15 cellular contexts compared by ENCODE assay signal in genomic region chr7:115585015-115585655, GRCh38.
A peak's percentile ranks its signal among the peaks of the same experiment; 100 is the strongest.
DNase-seq lines count a peak whose midpoint lies in the region; ATAC-seq, FAIRE-seq and TF ChIP-seq lines count a peak whose summit lies in the region.
"Had no signal": no experiment of that assay in that cellular context is flagged by ENCODE, and none has a peak within 500 bp of the region (broad histone marks: within the 10 kb centered on the region; RNA-seq: fewer than 3 reads in every experiment).

No MANE protein-coding gene starts in this region.

- no peaks in the 10 kb centered on the region for H3K27me3 Mint-ChIP-seq in astrocyte (ENCODE audit: low read depth, unreplicated experiment)
- H3K27me3 Mint-ChIP-seq: CD4-positive, alpha-beta T cell had no signal

- POLR2A ChIA-PET in IMR-90 (lab: Charles Lee; ENCODE audit: unreplicated experiment), result no interaction called here

- no peaks in the 10 kb centered on the region for H4K20me1 ChIP-seq in IMR-90 (ENCODE audit: insufficient read depth, low read length)
- no peaks in the 10 kb centered on the region for H4K20me1 ChIP-seq in astrocyte (ENCODE audit: insufficient read depth, low read length)

- peak overlapping the region; percentile 42 for H2AK9ac ChIP-seq in IMR-90 (replicated peaks; ENCODE audit: low read depth, low read length, poor library complexity)

- intact Hi-C loops in IMR-90 (cut with micrococcal nuclease) (no loop called here), lower leg skin (cut with DNase I; ENCODE audit: low total_unique reads) (no loop called here)

- peak; percentile 25 to 52 (median 46) for DNase-seq in NCI-H1417 (lab: John Stamatoyannopoulos, UW)
- DNase-seq in NCI-H1417 treated with DMSO at 0.1 percent for 48 hours (lab: John Stamatoyannopoulos, UW), result no peak
- DNase-seq in IMR-90, result peak; percentile 29
- DNase-seq in astrocyte (ENCODE audit: low read depth), result peak; percentile 4
- DNase-seq in mesendoderm, result peak; percentile 11
- DNase-seq in lower leg skin (ENCODE audit: low spot score in 2 of 2), result no peak
- DNase-seq in activated CD4-positive, alpha-beta T cell treated with anti-CD3 and anti-CD28 coated beads for 4 hours, result no peak
- DNase-seq: activated gamma-delta T cell treated with Interleukin-2 at 50 U/mL for 16 hours; CD4-positive, alpha-beta T cell; dorsolateral prefrontal cortex; NCI-H2227 treated with DMSO at 0.1 percent for 48 hours had no signal

- ATAC-seq in IMR-90 (ENCODE audit: low read depth) (no peak), HG02852 (IDR thresholded peaks at IDR 0.05; ENCODE audit: unreplicated experiment) (no peak)

- H3K27ac Mint-ChIP-seq in astrocyte (ENCODE audit: unreplicated experiment), result peak overlapping the region; percentile 95
- H3K27ac Mint-ChIP-seq: CD4-positive, alpha-beta T cell had no signal

- peak overlapping the region; percentile 62; the same call in 1 of the 2 replicates for H4K91ac ChIP-seq in IMR-90 (ENCODE audit: insufficient read depth, low read depth, low read length)

- H3K18ac ChIP-seq in IMR-90 (ENCODE audit: low read depth, low read length) (peak overlapping the region; percentile 96), mesendoderm (ENCODE audit: low read length) (peak overlapping the region; percentile 73)

- H3K4ac ChIP-seq in IMR-90 (ENCODE audit: low read depth, low read length), result peak overlapping the region; percentile 76
- H3K4ac ChIP-seq in mesendoderm (ENCODE audit: low read depth, low read length), result no peak overlapping the region

- H3K36me3 Mint-ChIP-seq in astrocyte (ENCODE audit: low read depth, unreplicated experiment), result no peaks in the 10 kb centered on the region
- H3K36me3 Mint-ChIP-seq: brain had no signal

- H3K23ac ChIP-seq in IMR-90 (ENCODE audit: low read depth, low read length), result no peak overlapping the region; the same call in 1 of the 2 replicates
- H3K23ac ChIP-seq in mesendoderm (ENCODE audit: low read length), result no peak overlapping the region

- dilution Hi-C loops in IMR-90 (cut with HindIII; ENCODE audit: low sequenced_read_pairs, unreplicated experiment), result no loop called here

- H2BK5ac ChIP-seq in IMR-90 (ENCODE audit: low read depth, low read length, poor library complexity, severe bottlenecking) (peak overlapping the region; percentile 83), mesendoderm (ENCODE audit: low read length) (no peak overlapping the region)

- H2AFZ ChIP-seq in IMR-90 (replicated peaks; ENCODE audit: low read length, poor library complexity) (peak overlapping the region; percentile 63), astrocyte (ENCODE audit: low read depth, low read length) (peak overlapping the region; percentile 61)

- H3K79me1 ChIP-seq in IMR-90 (ENCODE audit: low read depth in 1 of 2, low read length in 2 of 2) (no peaks in the 10 kb centered on the region), mesendoderm (ENCODE audit: low read length) (no peaks in the 10 kb centered on the region)

- H3K4me3 Mint-ChIP-seq in astrocyte (ENCODE audit: unreplicated experiment), result no peak overlapping the region
- H3K4me3 Mint-ChIP-seq: brain; CD4-positive, alpha-beta T cell had no signal

- no peak for TF ChIP-seq CTCF in IMR-90 (conservative IDR thresholded peaks at IDR 0.05; ENCODE audit: low read depth, low read length)
- no peak for TF ChIP-seq CTCF in astrocyte (IDR thresholded peaks at IDR 0.05; ENCODE audit: insufficient read depth, low read depth, low read length)
- no peak for TF ChIP-seq CTCF in lower leg skin (IDR thresholded peaks at IDR 0.05)

- peaks cover 8% of the 10 kb centered on the region for H3K9me3 Mint-ChIP-seq in astrocyte (ENCODE audit: unreplicated experiment)
- H3K9me3 Mint-ChIP-seq: CD4-positive, alpha-beta T cell had no signal

- CTCF ChIA-PET in IMR-90 (lab: Yijun Ruan, JAX), result no interaction called here

- TF ChIP-seq RAD21 in IMR-90 (IDR thresholded peaks at IDR 0.05; ENCODE audit: low read length), result no peak

- H3K9me3 ChIP-seq in IMR-90 (ENCODE audit: control insufficient read depth, insufficient read depth, low read length) (no peaks in the 10 kb centered on the region), astrocyte (ENCODE audit: insufficient read depth, low read depth, low read length) (no peaks in the 10 kb centered on the region)
- H3K9me3 ChIP-seq: suprapubic skin had no signal

- H3K4me3 ChIP-seq in IMR-90 (ENCODE audit: insufficient read depth, low read depth, low read length) (no peak overlapping the region), astrocyte (ENCODE audit: insufficient read depth, low read depth, low read length) (no peak overlapping the region), mesendoderm (ENCODE audit: low read length) (no peak overlapping the region), lower leg skin (ENCODE audit: low read depth, poor library complexity, severe bottlenecking) (no peak overlapping the region)
- H3K4me3 ChIP-seq: dorsolateral prefrontal cortex, lung, suprapubic skin had no signal

- H3K4me1 ChIP-seq in IMR-90 (ENCODE audit: control insufficient read depth, insufficient read depth, low read length) (peaks cover 8% of the 10 kb centered on the region), astrocyte (ENCODE audit: insufficient read depth, low read length) (peaks cover 6% of the 10 kb centered on the region), mesendoderm (ENCODE audit: control insufficient read depth, low read depth, low read length) (no peaks in the 10 kb centered on the region)
- H3K4me1 ChIP-seq: suprapubic skin had no signal

- BruUV-seq in IMR-90 (replicated peaks; lab: Mats Ljungman, UMichigan), result no TSS peak

- peak overlapping the region; percentile 82 for H3K14ac ChIP-seq in IMR-90 (replicated peaks; ENCODE audit: low read depth, low read length)

- H2BK120ac ChIP-seq in IMR-90 (ENCODE audit: low read depth, low read length) (peak overlapping the region; percentile 87; the same call in 1 of the 2 replicates), mesendoderm (ENCODE audit: low read depth, low read length) (no peak overlapping the region)

- H2BK15ac ChIP-seq in IMR-90 (ENCODE audit: low read depth, low read length), result peak overlapping the region; percentile 59; the same call in 1 of the 3 replicates
- H2BK15ac ChIP-seq in mesendoderm (replicated peaks; ENCODE audit: low read depth), result no peak overlapping the region

- TF ChIP-seq POLR2A in IMR-90 (IDR thresholded peaks at IDR 0.05; ENCODE audit: low read depth, low read length) (no peak), lower leg skin (IDR thresholded peaks at IDR 0.05) (no peak)

- H3K36me3 ChIP-seq in IMR-90 (ENCODE audit: control insufficient read depth, insufficient read depth, low read length) (no peaks in the 10 kb centered on the region), astrocyte (ENCODE audit: insufficient read depth, low read length) (no peaks in the 10 kb centered on the region), mesendoderm (ENCODE audit: control insufficient read depth, insufficient read depth, low read length) (no peaks in the 10 kb centered on the region)
- H3K36me3 ChIP-seq: suprapubic skin had no signal

- H3K4me2 ChIP-seq in IMR-90 (ENCODE audit: low read depth, low read length) (no peak overlapping the region), astrocyte (ENCODE audit: low read length) (peak overlapping the region; percentile 15), mesendoderm (ENCODE audit: low read length) (no peak overlapping the region)

- no peak overlapping the region for H3K27ac ChIP-seq in IMR-90 (ENCODE audit: insufficient read depth, low read length)
- H3K27ac ChIP-seq in astrocyte (ENCODE audit: low read depth, low read length), result no peak overlapping the region
- no peak overlapping the region for H3K27ac ChIP-seq in mesendoderm (ENCODE audit: low read depth, low read length)
- H3K27ac ChIP-seq: dorsolateral prefrontal cortex, suprapubic skin had no signal

- peaks cover 14% of the 10 kb centered on the region for H3K4me1 Mint-ChIP-seq in astrocyte (ENCODE audit: low read depth, unreplicated experiment)

- H2AK5ac ChIP-seq in IMR-90 (ENCODE audit: low read depth, low read length), result no peak overlapping the region; the same call in 1 of the 2 replicates
- no peak overlapping the region for H2AK5ac ChIP-seq in mesendoderm (ENCODE audit: low read length)

- H4K5ac ChIP-seq in IMR-90 (ENCODE audit: low read depth, low read length), result peak overlapping the region; percentile 95
- H4K5ac ChIP-seq in mesendoderm (ENCODE audit: low read length), result no peak overlapping the region

- in situ Hi-C loops in IMR-90 (cut with MboI; ENCODE audit: low sequenced_read_pairs), result no loop called here

- H3K9ac ChIP-seq in IMR-90 (ENCODE audit: low read depth, low read length), result no peak overlapping the region
- no peak overlapping the region for H3K9ac ChIP-seq in astrocyte (ENCODE audit: low read length)
- no peak overlapping the region for H3K9ac ChIP-seq in mesendoderm (ENCODE audit: low read length)

- H4K8ac ChIP-seq in IMR-90 (ENCODE audit: low read depth in 2 of 2, low read length in 2 of 2) (peak overlapping the region in 1 of 2 experiments; percentile 68; a peak in 2 of 4 replicates), mesendoderm (ENCODE audit: low read depth, low read length) (no peak overlapping the region)

- no peaks in the 10 kb centered on the region for H3K79me2 ChIP-seq in astrocyte (ENCODE audit: insufficient read depth, low read length)
- H3K79me2 ChIP-seq in mesendoderm (ENCODE audit: control insufficient read depth, insufficient read depth, low read length), result no peaks in the 10 kb centered on the region

- 80% methylated on average over 1 of the region's 3 CpGs; no CpG with 5 or more reads in 1 of the 2 experiments for WGBS in IMR-90 (ENCODE audit: extremely low coverage in 2 of 2, insufficient read length in 1 of 2), 2 experiments
- no CpG with 5 or more reads among the region's 3 CpGs for WGBS in mesendoderm (ENCODE audit: extremely low coverage, insufficient coverage, low lambda C conversion rate)
- WGBS in lower leg skin, 2 donors, result 56 to 73% methylated on average over 3 of the region's 3 CpGs

- no peak for FAIRE-seq in astrocyte (lab: Jason Lieb, UNC)

- peak overlapping the region; percentile 70 for H2BK20ac ChIP-seq in IMR-90 (ENCODE audit: low read depth, low read length)

- no peaks in the 10 kb centered on the region for H3K27me3 ChIP-seq in IMR-90 (ENCODE audit: control insufficient read depth, insufficient read depth, low read length)
- H3K27me3 ChIP-seq in astrocyte (ENCODE audit: insufficient read depth, low read length), result no peaks in the 10 kb centered on the region
- H3K27me3 ChIP-seq in mesendoderm (ENCODE audit: insufficient read depth, low read length, poor library complexity), result no peaks in the 10 kb centered on the region
- H3K27me3 ChIP-seq: suprapubic skin had no signal

- H3K56ac ChIP-seq in IMR-90 (ENCODE audit: extremely low read depth, insufficient read depth, low read length) (no peak overlapping the region; the same call in 1 of the 2 replicates), mesendoderm (ENCODE audit: low read length) (no peak overlapping the region)

- no peaks in the 10 kb centered on the region; the same call in 1 of the 2 replicates for H3K9me1 ChIP-seq in IMR-90 (ENCODE audit: insufficient read depth, low read length)

TF ChIP-seq in IMR-90, 13 proteins besides CTCF, POLR2A, EP300 and RAD21:
- TF ChIP-seq MXI1 (IDR thresholded peaks at IDR 0.05; ENCODE audit: borderline replicate concordance, low read depth, low read length) (no peak), NFE2L2 (IDR thresholded peaks at IDR 0.05; ENCODE audit: low read depth, low read length) (peak; percentile 14; the same call in 1 of the 2 replicates)

Comparison
In these comparisons a context has a peak if more than half of its experiments do, and no peak if none do; other contexts are left out.
1. DNase-seq: peak in NCI-H1417 (3 of 3), IMR-90 (single experiment), astrocyte (single experiment) and mesendoderm (single experiment); none in NCI-H1417 treated with DMSO at 0.1 percent for 48 hours (single experiment), lower leg skin (0 of 2) and activated CD4-positive, alpha-beta T cell treated with anti-CD3 and anti-CD28 coated beads for 4 hours (0 of 2).